11 cellular contexts compared by ENCODE assay signal in genomic region chr1:108695515-108695914, GRCh38. TPM values are rescaled to one million over a fixed set of nuclear protein-coding genes. Genes with fewer than 3 reads are reported as not detected.
A peak's percentile ranks its signal among the peaks of the same experiment; 100 is the strongest.
DNase-seq lines count a peak whose midpoint lies in the region; ATAC-seq, FAIRE-seq and TF ChIP-seq lines count a peak whose summit lies in the region.
"Had no signal": no experiment of that assay in that cellular context is flagged by ENCODE, and none has a peak within 500 bp of the region (broad histone marks: within the 10 kb centered on the region; RNA-seq: fewer than 3 reads in every experiment).

No MANE protein-coding gene starts in this region.

- no TSS peak for BruUV-seq in HepG2 (replicated peaks; lab: Mats Ljungman, UMichigan)

- H3K4me1 ChIP-seq in HepG2 (ENCODE audit: insufficient read depth, low read length) (peaks cover 25% of the 10 kb centered on the region), right lobe of liver (peaks cover 0 to 26% (median 7%) of the 10 kb centered on the region in 4 donors)

- CTCF ChIA-PET in HepG2 (lab: Yijun Ruan, JAX; ENCODE audit: low intra/inter-chr PET ratio, low total read pairs) (no interaction called here), activated B cell treated with CpG ODN at 0.5 μM for 24 hours (lab: Charles Lee) (no interaction called here)

- TF ChIP-seq EP300 in HepG2 (IDR thresholded peaks at IDR 0.05; ENCODE audit: low read depth in 2 of 2, low read length in 2 of 2) (no peak), HepG2 (CRISPR knock-in tag; IDR thresholded peaks at IDR 0.05; ENCODE audit: borderline replicate concordance) (no peak)

- H3K9me3 ChIP-seq in HepG2 (ENCODE audit: low read length) (no peaks in the 10 kb centered on the region), right lobe of liver (no peaks in the 10 kb centered on the region)

- peaks cover 25% of the 10 kb centered on the region for H4K20me1 ChIP-seq in HepG2 (ENCODE audit: insufficient read depth, low read length)

- H3K79me2 ChIP-seq in HepG2 (ENCODE audit: insufficient read depth, low read length), result peaks cover 48% of the 10 kb centered on the region

- in situ Hi-C loops in HepG2 (cut with HindIII; ENCODE audit: extremely low pct_ligation_motif_present, low pct_unique_long_range_greater_than_20kb), result no loop called here

- ATAC-seq in HepG2, result no peak
- ATAC-seq in right lobe of liver, result no peak
- no peak for ATAC-seq in activated B cell treated with CpG ODN at 0.5 μM for 24 hours (ENCODE audit: low read depth)
- no peak for ATAC-seq in HG02973 (IDR thresholded peaks at IDR 0.05; ENCODE audit: unreplicated experiment)

- DNase-seq in HepG2 (ENCODE audit: low spot score) (no peak), right lobe of liver (no peak), activated B cell treated with CpG ODN at 0.5 μM for 24 hours (no peak), immature natural killer cell (no peak), NCI-H526 (lab: John Stamatoyannopoulos, UW) (no peak), middle frontal gyrus (ENCODE audit: extremely low spot score, low spot score) (no peak), GM20000 (ENCODE audit: low spot score) (no peak)
- DNase-seq: activated CD4-positive, alpha-beta T cell treated with anti-CD3 and anti-CD28 coated beads, Interleukin-2, amount 50 U/mL, for 1 hour; kidney glomerular epithelial cell; RPMI8226 had no signal

- POLR2A ChIA-PET in HepG2 (lab: Yijun Ruan, JAX) (no interaction called here), activated B cell treated with CpG ODN at 0.5 μM for 24 hours (lab: Charles Lee) (interaction anchor here (1.2 kb wide), 1 partner anchor 35 kb away, joined by 4 read pairs; the partner anchor contains the start of gene HENMT1)

- H3K27me3 ChIP-seq in HepG2 (ENCODE audit: control insufficient read depth in 1 of 2, insufficient read depth in 2 of 2, low read length in 2 of 2) (no peaks in the 10 kb centered on the region; a peak in 1 of 5 replicates), right lobe of liver (no peaks in the 10 kb centered on the region)

- H3K27me3 Mint-ChIP-seq in activated B cell treated with CpG ODN at 0.5 μM for 24 hours (no peaks in the 10 kb centered on the region), immature natural killer cell (ENCODE audit: low read depth in 3 of 3) (peaks cover 8 to 17% (median 17%) of the 10 kb centered on the region in 3 donors)

- H3K36me3 ChIP-seq in HepG2 (replicated peaks in 1 of 2; ENCODE audit: control insufficient read depth in 1 of 2, insufficient read depth in 2 of 2, low read length in 2 of 2) (peaks cover 15 to 47% of the 10 kb centered on the region in 2 experiments), right lobe of liver (peaks cover 7 to 50% (median 25%) of the 10 kb centered on the region in 4 donors)

- no peak for TF ChIP-seq POLR2A in HepG2 (IDR thresholded peaks at IDR 0.05; ENCODE audit: insufficient read depth in 1 of 2, low read depth in 2 of 2, low read length in 2 of 2)
- no peak for TF ChIP-seq POLR2A in right lobe of liver (IDR thresholded peaks at IDR 0.05)

- intact Hi-C loops in HepG2 (cut with micrococcal nuclease; ENCODE audit: unreplicated experiment), result no loop called here
- intact Hi-C loops in right lobe of liver (cut with DNase I), result no loop called here
- intact Hi-C loops in activated B cell treated with CpG ODN at 0.5 μM for 24 hours (cut with micrococcal nuclease), result no loop called here

- H3K4me2 ChIP-seq in HepG2 (ENCODE audit: low read depth, low read length), result peak overlapping the region; percentile 81

- no peaks in the 10 kb centered on the region for H3K9me3 Mint-ChIP-seq in activated B cell treated with CpG ODN at 0.5 μM for 24 hours
- H3K9me3 Mint-ChIP-seq in immature natural killer cell, result no peaks in the 10 kb centered on the region

- H3K4me3 Mint-ChIP-seq in activated B cell treated with CpG ODN at 0.5 μM for 24 hours, result no peak overlapping the region
- H3K4me3 Mint-ChIP-seq in immature natural killer cell, result peak overlapping the region; percentile 5 to 74 (median 65)

- no peak overlapping the region for H3K27ac ChIP-seq in HepG2 (ENCODE audit: extremely low read length, insufficient read depth, low read length)
- no peak overlapping the region for H3K27ac ChIP-seq in right lobe of liver

- H3K4me1 Mint-ChIP-seq in activated B cell treated with CpG ODN at 0.5 μM for 24 hours (peaks cover 55% of the 10 kb centered on the region), immature natural killer cell (peaks cover 54 to 91% of the 10 kb centered on the region in 2 donors)

- TF ChIP-seq RAD21 in HepG2 (CRISPR knock-in tag; IDR thresholded peaks at IDR 0.05), result no peak

- H3K4me3 ChIP-seq in HepG2 (replicated peaks in 1 of 3; ENCODE audit: insufficient read depth in 1 of 3, low read depth in 2 of 3, low read length in 3 of 3) (peak overlapping the region in 1 of 3 experiments; percentile 93; a peak in 1 of 6 replicates), right lobe of liver (no peak overlapping the region)

- no peak overlapping the region for H3K9ac ChIP-seq in HepG2 (ENCODE audit: insufficient read depth, low read depth, low read length)

- H3K36me3 Mint-ChIP-seq in activated B cell treated with CpG ODN at 0.5 μM for 24 hours (ENCODE audit: low read depth) (peaks cover 78% of the 10 kb centered on the region), immature natural killer cell (peaks cover 22 to 38% (median 31%) of the 10 kb centered on the region in 3 donors)

- 90% methylated on average over 5 of the region's 5 CpGs for WGBS in HepG2 (ENCODE audit: low lambda C conversion rate)
- 44% methylated on average over 5 of the region's 5 CpGs for WGBS in right lobe of liver (ENCODE audit: insufficient coverage, low coverage, low lambda C conversion rate, missing lambda C conversion rate)

- TF ChIP-seq CTCF in HepG2 (CRISPR knock-in tag; IDR thresholded peaks at IDR 0.05) (no peak), right lobe of liver (IDR thresholded peaks at IDR 0.05) (no peak), activated B cell treated with CpG ODN at 0.5 μM for 24 hours (IDR thresholded peaks at IDR 0.05) (no peak), GM20000 (IDR thresholded peaks at IDR 0.05; ENCODE audit: extremely low read depth, missing control alignments) (no peak)

- no peak overlapping the region for H2AFZ ChIP-seq in HepG2 (ENCODE audit: low read length)

- no peak for FAIRE-seq in HepG2 (lab: Jason Lieb, UNC)

- peak overlapping the region; percentile 37 for H3K27ac Mint-ChIP-seq in activated B cell treated with CpG ODN at 0.5 μM for 24 hours
- H3K27ac Mint-ChIP-seq in immature natural killer cell, result peak overlapping the region; percentile 80 to 93 (median 90)

RNA-seq across cellular contexts. Expression of gene PRPF38B, which starts 3.4 kb away (rescaled TPM):
- total RNA-seq in HepG2 (2016; rRNA removed; fragmentation: Illumina TruSeq; extraction: Trizol) (14.3 and 25.7 TPM in 2 replicates), right lobe of liver (10 to 100 TPM in 5 of 6 experiments, 1 to 10 TPM in 1; 8.6 to 20.3 (median 12.6) TPM), activated B cell treated with CpG ODN at 0.5 μM for 24 hours (77.3 and 88.1 TPM in 2 replicates)
- total RNA-seq in HepG2 (2016; cell fraction: cytosol; rRNA removed; fragmentation: Illumina TruSeq; extraction: Trizol; ENCODE audit: low read depth), result 5.1 and 6.2 TPM in 2 replicates
- 13.6 and 27.9 TPM in 2 replicates for total RNA-seq in HepG2 (2016; cell fraction: insoluble cytoplasmic fraction; rRNA removed; fragmentation: Illumina TruSeq; extraction: Trizol)
- total RNA-seq in HepG2 (2016; cell fraction: membrane; rRNA removed; fragmentation: Illumina TruSeq; extraction: Trizol), result 5.9 and 7.5 TPM in 2 replicates
- 56.6 and 59.5 TPM in 2 replicates for total RNA-seq in HepG2 (2016; cell fraction: nucleus; rRNA removed; fragmentation: Illumina TruSeq; extraction: Trizol)
- polyA plus RNA-seq in HepG2 (2011; rRNA removed) (25.9 and 29.7 TPM in 2 replicates), immature natural killer cell (10 to 100 TPM; 11.1 to 36.1 (median 16.5) TPM)
- polyA plus RNA-seq in HepG2 (2011; cell fraction: cytosol; rRNA removed), result 7.7 and 8.6 TPM in 2 replicates
- 47.2 and 58.1 TPM in 2 replicates for polyA plus RNA-seq in HepG2 (2011; cell fraction: nucleus; rRNA removed)
- polyA plus RNA-seq in HepG2 (2012), result 26.1 and 32.8 TPM in 2 replicates
- polyA plus RNA-seq in HepG2 (2016; cell fraction: cytosol; fragmentation: Illumina TruSeq; extraction: Trizol; ENCODE audit: low read depth), result 1.5 and 1.9 TPM in 2 replicates
- 25.6 and 25.9 TPM in 2 replicates for polyA plus RNA-seq in HepG2 (2016; cell fraction: insoluble cytoplasmic fraction; fragmentation: Illumina TruSeq; extraction: Trizol; ENCODE audit: low read depth)
- polyA plus RNA-seq in HepG2 (2016; cell fraction: membrane; fragmentation: Illumina TruSeq; extraction: Trizol; ENCODE audit: low read depth), result 4.0 and 4.5 TPM in 2 replicates
- polyA plus RNA-seq in HepG2 (2016; cell fraction: nucleus; fragmentation: Illumina TruSeq; extraction: Trizol; ENCODE audit: insufficient read depth, low read depth), result 122 and 128 TPM in 2 replicates
- 24.7 and 36.9 TPM in 2 replicates for polyA minus RNA-seq in HepG2 (2011; rRNA and poly(A)+ RNA removed; ENCODE audit: low replicate concordance)
- polyA minus RNA-seq in HepG2 (2011; cell fraction: cytosol; rRNA and poly(A)+ RNA removed), result 6.1 and 8.7 TPM in 2 replicates
- 106 and 110 TPM in 2 replicates for polyA minus RNA-seq in HepG2 (2011; cell fraction: nucleus; rRNA and poly(A)+ RNA removed)

RNA-seq across cellular contexts. Expression of gene FNDC7, which starts 17.2 kb away (rescaled TPM):
- total RNA-seq in HepG2 (2016; rRNA removed; fragmentation: Illumina TruSeq; extraction: Trizol) (not detected in 2 replicates), right lobe of liver (not detected), activated B cell treated with CpG ODN at 0.5 μM for 24 hours (not detected in 2 replicates)
- total RNA-seq in HepG2 (2016; cell fraction: cytosol; rRNA removed; fragmentation: Illumina TruSeq; extraction: Trizol; ENCODE audit: low read depth), result 0.18 TPM in 1 of 2 replicates, not detected in the other
- not detected in 2 replicates for total RNA-seq in HepG2 (2016; cell fraction: insoluble cytoplasmic fraction; rRNA removed; fragmentation: Illumina TruSeq; extraction: Trizol)
- total RNA-seq in HepG2 (2016; cell fraction: membrane; rRNA removed; fragmentation: Illumina TruSeq; extraction: Trizol), result not detected in 2 replicates
- total RNA-seq in HepG2 (2016; cell fraction: nucleus; rRNA removed; fragmentation: Illumina TruSeq; extraction: Trizol), result not detected in 2 replicates
- polyA plus RNA-seq in HepG2 (2011; rRNA removed) (0.03 TPM in 2 replicates), immature natural killer cell (not detected)
- polyA plus RNA-seq in HepG2 (2011; cell fraction: cytosol; rRNA removed), result not detected in 2 replicates
- polyA plus RNA-seq in HepG2 (2011; cell fraction: nucleus; rRNA removed), result 0.09 TPM in 1 of 2 replicates, not detected in the other
- polyA plus RNA-seq in HepG2 (2012), result not detected in 2 replicates
- not detected in 2 replicates for polyA plus RNA-seq in HepG2 (2016; cell fraction: cytosol; fragmentation: Illumina TruSeq; extraction: Trizol; ENCODE audit: low read depth)
- not detected in 2 replicates for polyA plus RNA-seq in HepG2 (2016; cell fraction: insoluble cytoplasmic fraction; fragmentation: Illumina TruSeq; extraction: Trizol; ENCODE audit: low read depth)
- not detected in 2 replicates for polyA plus RNA-seq in HepG2 (2016; cell fraction: membrane; fragmentation: Illumina TruSeq; extraction: Trizol; ENCODE audit: low read depth)
- polyA plus RNA-seq in HepG2 (2016; cell fraction: nucleus; fragmentation: Illumina TruSeq; extraction: Trizol; ENCODE audit: insufficient read depth, low read depth), result not detected in 2 replicates
- polyA minus RNA-seq in HepG2 (2011; rRNA and poly(A)+ RNA removed; ENCODE audit: low replicate concordance), result 2.9 TPM in 1 of 2 replicates, not detected in the other
- not detected in 2 replicates for polyA minus RNA-seq in HepG2 (2011; cell fraction: cytosol; rRNA and poly(A)+ RNA removed)
- polyA minus RNA-seq in HepG2 (2011; cell fraction: nucleus; rRNA and poly(A)+ RNA removed), result 0.12 TPM in 1 of 2 replicates, not detected in the other

RNA-seq across cellular contexts. Expression of gene HENMT1, which starts 34.6 kb away (rescaled TPM):
- total RNA-seq in HepG2 (2016; rRNA removed; fragmentation: Illumina TruSeq; extraction: Trizol) (not detected in 2 replicates), right lobe of liver (1 to 10 TPM in 1 of 6 experiments, under 1 TPM in 5; 0.18 to 1.2 (median 0.70) TPM), activated B cell treated with CpG ODN at 0.5 μM for 24 hours (6.1 and 6.4 TPM in 2 replicates)
- not detected in 2 replicates for total RNA-seq in HepG2 (2016; cell fraction: cytosol; rRNA removed; fragmentation: Illumina TruSeq; extraction: Trizol; ENCODE audit: low read depth)
- total RNA-seq in HepG2 (2016; cell fraction: insoluble cytoplasmic fraction; rRNA removed; fragmentation: Illumina TruSeq; extraction: Trizol), result not detected in 2 replicates
- not detected in 2 replicates for total RNA-seq in HepG2 (2016; cell fraction: membrane; rRNA removed; fragmentation: Illumina TruSeq; extraction: Trizol)
- total RNA-seq in HepG2 (2016; cell fraction: nucleus; rRNA removed; fragmentation: Illumina TruSeq; extraction: Trizol), result not detected in 2 replicates
- polyA plus RNA-seq in HepG2 (2011; rRNA removed) (not detected in 2 replicates), immature natural killer cell (100 to 1,000 TPM in 2 of 3 donors, 10 to 100 TPM in 1; 80.4 to 142 (median 108) TPM)
- not detected in 2 replicates for polyA plus RNA-seq in HepG2 (2011; cell fraction: cytosol; rRNA removed)
- polyA plus RNA-seq in HepG2 (2011; cell fraction: nucleus; rRNA removed), result not detected in 2 replicates
- not detected in 2 replicates for polyA plus RNA-seq in HepG2 (2012)
- not detected in 2 replicates for polyA plus RNA-seq in HepG2 (2016; cell fraction: cytosol; fragmentation: Illumina TruSeq; extraction: Trizol; ENCODE audit: low read depth)
- polyA plus RNA-seq in HepG2 (2016; cell fraction: insoluble cytoplasmic fraction; fragmentation: Illumina TruSeq; extraction: Trizol; ENCODE audit: low read depth), result not detected in 2 replicates
- polyA plus RNA-seq in HepG2 (2016; cell fraction: membrane; fragmentation: Illumina TruSeq; extraction: Trizol; ENCODE audit: low read depth), result not detected in 2 replicates
- polyA plus RNA-seq in HepG2 (2016; cell fraction: nucleus; fragmentation: Illumina TruSeq; extraction: Trizol; ENCODE audit: insufficient read depth, low read depth), result not detected in 2 replicates
- polyA minus RNA-seq in HepG2 (2011; rRNA and poly(A)+ RNA removed; ENCODE audit: low replicate concordance), result 13.3 TPM in 1 of 2 replicates, not detected in the other
- not detected in 2 replicates for polyA minus RNA-seq in HepG2 (2011; cell fraction: cytosol; rRNA and poly(A)+ RNA removed)
- polyA minus RNA-seq in HepG2 (2011; cell fraction: nucleus; rRNA and poly(A)+ RNA removed), result not detected in 2 replicates

RNA-seq across cellular contexts. Expression of gene STXBP3, which starts 51.0 kb away (rescaled TPM):
- 20.8 and 31.6 TPM in 2 replicates for total RNA-seq in HepG2 (2016; rRNA removed; fragmentation: Illumina TruSeq; extraction: Trizol)
- total RNA-seq in HepG2 (2016; cell fraction: cytosol; rRNA removed; fragmentation: Illumina TruSeq; extraction: Trizol; ENCODE audit: low read depth), result 2.4 and 2.8 TPM in 2 replicates
- 24.7 and 30.2 TPM in 2 replicates for total RNA-seq in HepG2 (2016; cell fraction: insoluble cytoplasmic fraction; rRNA removed; fragmentation: Illumina TruSeq; extraction: Trizol)
- total RNA-seq in HepG2 (2016; cell fraction: membrane; rRNA removed; fragmentation: Illumina TruSeq; extraction: Trizol), result 4.7 and 7.3 TPM in 2 replicates
- 25.5 and 31.7 TPM in 2 replicates for total RNA-seq in HepG2 (2016; cell fraction: nucleus; rRNA removed; fragmentation: Illumina TruSeq; extraction: Trizol)
- polyA plus RNA-seq in HepG2 (2011; rRNA removed), result 11.2 and 13.0 TPM in 2 replicates
- 3.6 and 7.5 TPM in 2 replicates for polyA plus RNA-seq in HepG2 (2011; cell fraction: cytosol; rRNA removed)
- polyA plus RNA-seq in HepG2 (2011; cell fraction: nucleus; rRNA removed), result 5.4 and 9.0 TPM in 2 replicates
- 18.2 and 24.4 TPM in 2 replicates for polyA plus RNA-seq in HepG2 (2012)
- 0.51 and 0.74 TPM in 2 replicates for polyA plus RNA-seq in HepG2 (2016; cell fraction: cytosol; fragmentation: Illumina TruSeq; extraction: Trizol; ENCODE audit: low read depth)
- polyA plus RNA-seq in HepG2 (2016; cell fraction: insoluble cytoplasmic fraction; fragmentation: Illumina TruSeq; extraction: Trizol; ENCODE audit: low read depth), result 26.4 and 31.6 TPM in 2 replicates
- 1.9 and 2.1 TPM in 2 replicates for polyA plus RNA-seq in HepG2 (2016; cell fraction: membrane; fragmentation: Illumina TruSeq; extraction: Trizol; ENCODE audit: low read depth)
- 30.6 and 30.8 TPM in 2 replicates for polyA plus RNA-seq in HepG2 (2016; cell fraction: nucleus; fragmentation: Illumina TruSeq; extraction: Trizol; ENCODE audit: insufficient read depth, low read depth)
- 4.5 and 11.2 TPM in 2 replicates for polyA minus RNA-seq in HepG2 (2011; rRNA and poly(A)+ RNA removed; ENCODE audit: low replicate concordance)
- 10.1 and 13.0 TPM in 2 replicates for polyA minus RNA-seq in HepG2 (2011; cell fraction: cytosol; rRNA and poly(A)+ RNA removed)
- polyA minus RNA-seq in HepG2 (2011; cell fraction: nucleus; rRNA and poly(A)+ RNA removed), result 53.0 and 78.4 TPM in 2 replicates
- total RNA-seq in right lobe of liver, result 10 to 100 TPM; 15.3 to 32.2 (median 22.3) TPM
- 46.4 and 50.2 TPM in 2 replicates for total RNA-seq in activated B cell treated with CpG ODN at 0.5 μM for 24 hours
- 10 to 100 TPM; 38.4 to 44.7 (median 42.6) TPM for polyA plus RNA-seq in immature natural killer cell
